6 cellular contexts compared by ENCODE assay signal in the genomic region with DNA sequence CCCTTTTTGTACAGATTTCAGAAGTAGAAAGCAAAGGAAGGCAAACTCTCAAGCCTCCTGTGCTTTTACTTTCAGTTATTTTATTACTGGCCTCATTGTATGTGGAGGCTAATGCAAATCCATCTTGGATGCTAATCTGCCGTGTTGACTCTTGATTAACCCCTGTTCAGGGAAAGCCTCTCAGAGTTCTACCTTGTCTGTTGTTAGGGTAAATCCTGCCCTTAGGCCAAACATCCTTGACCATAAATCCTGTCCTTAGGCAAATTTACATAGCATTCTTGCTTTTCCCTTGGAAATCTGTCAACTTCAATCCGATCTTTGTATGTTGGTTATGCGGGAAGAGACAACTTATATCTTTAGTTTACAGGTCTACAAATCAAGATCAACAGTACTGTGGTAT.
"Had no signal": no experiment of that assay in that cellular context is flagged by ENCODE, and none has a peak within 500 bp of the region (broad histone marks: within the 10 kb centered on the region; RNA-seq: fewer than 3 reads in every experiment).

No MANE protein-coding gene starts in this region.

- ATAC-seq: GM23338, K562 had no signal

- DNase-seq: H7, HCEC 1CT, IMR-90, KG1 had no signal

- H3K4me2 ChIP-seq: GM23338 had no signal

- H3K4me3 ChIP-seq: GM23338, K562 had no signal
